8 cellular contexts compared by ENCODE assay signal in genomic region chr1:47508900-47509488, GRCh38.
A peak's percentile ranks its signal among the peaks of the same experiment; 100 is the strongest.
DNase-seq lines count a peak whose midpoint lies in the region; ATAC-seq and TF ChIP-seq lines count a peak whose summit lies in the region.

No MANE protein-coding gene starts in this region.

- TF ChIP-seq CTCF in cardiac muscle cell (IDR thresholded peaks at IDR 0.05; ENCODE audit: low read depth, low read length), result no peak
- no peak for TF ChIP-seq CTCF in ovary (IDR thresholded peaks at IDR 0.05)

- DNase-seq in DMS153 treated with DMSO at 0.1 percent for 48 hours (lab: John Stamatoyannopoulos, UW; ENCODE audit: unreplicated experiment) (peak; percentile 32), NCI-H2227 (lab: John Stamatoyannopoulos, UW; ENCODE audit: unreplicated experiment) (peak; percentile 37), cardiac muscle cell (ENCODE audit: low read depth in 1 of 2, low spot score in 1 of 2) (no peak), ovary (no peak), ecto neural progenitor cell (ENCODE audit: low spot score) (no peak), HCEC 1CT (no peak)

- H3K27me3 ChIP-seq in cardiac muscle cell (peaks cover 88% of the 10 kb centered on the region), ovary (no peaks in the 10 kb centered on the region)

- H3K36me3 ChIP-seq in cardiac muscle cell, result no peaks in the 10 kb centered on the region
- H3K36me3 ChIP-seq in ovary, result no peaks in the 10 kb centered on the region

- H3K27ac ChIP-seq in cardiac muscle cell (no peak overlapping the region), ovary (no peak overlapping the region)

- H3K4me3 ChIP-seq in cardiac muscle cell (peak overlapping the region; percentile 37), ovary (peak overlapping the region; percentile 18)

- H3K4me1 ChIP-seq in cardiac muscle cell (ENCODE audit: low read depth) (peaks cover 3% of the 10 kb centered on the region), ovary (ENCODE audit: insufficient read depth) (no peaks in the 10 kb centered on the region)

- TF ChIP-seq POLR2A in ovary (IDR thresholded peaks at IDR 0.05), result no peak

- H3K9me3 ChIP-seq in cardiac muscle cell (ENCODE audit: low read depth), result no peaks in the 10 kb centered on the region
- no peaks in the 10 kb centered on the region for H3K9me3 ChIP-seq in ovary

- WGBS in ovary, 3 donors, result 11 to 19% (median 17%) methylated on average over 12 of the region's 12 CpGs

- intact Hi-C loops in ovary (cut with DNase I), result no loop called here

- no peak for ATAC-seq in GM19328 (IDR thresholded peaks at IDR 0.05; ENCODE audit: unreplicated experiment)
- no peak for ATAC-seq in HG02588 (IDR thresholded peaks at IDR 0.05; ENCODE audit: unreplicated experiment)

- TF ChIP-seq EP300 in ovary (IDR thresholded peaks at IDR 0.05), result no peak

Comparison
In these comparisons a context has a peak if more than half of its experiments do, and no peak if none do; other contexts are left out.
1. DNase-seq: peak in DMS153 treated with DMSO at 0.1 percent for 48 hours (single experiment) and NCI-H2227 (single experiment); none in cardiac muscle cell (0 of 2), ovary (0 of 5), ecto neural progenitor cell (single experiment) and HCEC 1CT (single experiment).